In the genomic region with DNA sequence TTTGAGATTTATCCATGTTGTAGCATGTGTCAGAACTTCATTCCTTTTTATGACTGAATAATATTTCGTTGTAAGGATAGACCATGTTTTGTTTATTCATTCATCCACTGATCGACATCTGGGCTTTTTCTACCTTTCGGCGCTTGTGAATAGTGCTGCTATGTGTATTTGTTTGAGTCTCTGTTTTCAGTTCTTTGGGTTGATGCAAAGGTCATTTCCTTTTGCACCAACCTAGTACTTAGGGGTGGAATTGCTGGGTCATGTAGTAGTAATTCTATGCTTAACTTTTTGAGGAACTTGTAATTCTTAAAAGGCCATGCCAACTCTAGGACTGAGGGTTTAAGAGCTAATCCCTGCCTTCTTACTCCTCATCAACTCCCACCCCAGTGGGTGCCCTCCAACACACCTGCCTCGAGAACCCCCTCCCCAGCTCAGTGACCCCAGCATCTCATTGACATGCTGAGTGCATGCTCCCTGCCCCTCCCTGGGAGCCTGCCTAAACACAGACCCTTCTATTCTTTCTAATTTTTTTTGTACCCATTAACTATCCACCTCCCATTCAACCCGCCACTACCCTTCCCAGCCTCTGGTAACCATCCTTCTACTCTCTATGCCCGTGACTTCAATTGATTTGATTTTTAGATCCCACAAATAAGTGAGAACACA, we compare ENCODE assay signal across 27 cellular contexts.
"Had no signal": no experiment of that assay in that cellular context is flagged by ENCODE, and none has a peak within 500 bp of the region (broad histone marks: within the 10 kb centered on the region; RNA-seq: fewer than 3 reads in every experiment).

No MANE protein-coding gene starts in this region.

- DNase-seq: activated CD4-positive, alpha-beta memory T cell treated with anti-CD3 and anti-CD28 coated beads for 36 hours; activated CD4-positive, alpha-beta T cell treated with anti-CD3 and anti-CD28 coated beads, Interleukin-2, amount 10 ng/mL, durations not matched to agents 24 days and 14 days; activated CD8-positive, alpha-beta memory T cell treated with anti-CD3 and anti-CD28 coated beads, Interleukin-2, amount 50 U/mL, for 4 hours; activated gamma-delta T cell; activated naive CD4-positive, alpha-beta T cell treated with anti-CD3 and anti-CD28 coated beads, Interleukin-2, amount 10 ng/mL, durations not matched to agents 7 days and 5 days; activated naive CD8-positive, alpha-beta T cell treated with anti-CD3 and anti-CD28 coated beads, Interleukin-2, amount 10 ng/mL, durations not matched to agents 7 days and 5 days; activated T-cell treated with anti-CD3 and anti-CD28 coated beads, Interleukin-2, amount 50 U/mL, for 1 hour; brain microvascular endothelial cell; effector memory CD8-positive, alpha-beta T cell; heart left ventricle; kidney glomerular epithelial cell; lower lobe of right lung; mesenchymal stem cell; naive thymus-derived CD8-positive, alpha-beta T cell; right lobe of liver; stimulated activated CD4-positive, alpha-beta T cell treated with anti-CD3 and anti-CD28 coated beads, Interleukin-12 subunit alpha, Interleukin-12 subunit beta, amount 100 ng/mL, for 4 hours; stimulated activated CD4-positive, alpha-beta T cell treated with anti-CD3 and anti-CD28 coated beads, Interleukin-4, amount 100 ng/mL, for 1 hour; stomach; T-helper 2 cell; thyroid gland had no signal

- H3K4me1 ChIP-seq: ascending aorta, lower lobe of right lung, stomach, upper lobe of left lung, vagina had no signal

- H3K27me3 ChIP-seq: ascending aorta, brain microvascular endothelial cell, heart left ventricle, right lobe of liver, stomach, thyroid gland, upper lobe of left lung, vagina had no signal

- H3K4me3 ChIP-seq: ascending aorta, coronary artery, heart left ventricle, lower lobe of right lung, right lobe of liver, skin epidermis, stomach, thyroid gland, upper lobe of left lung, vagina had no signal

- H3K9me3 ChIP-seq: ascending aorta, heart left ventricle, lower lobe of right lung, right lobe of liver, stomach, thyroid gland, upper lobe of left lung, vagina had no signal

- ATAC-seq: activated CD4-positive, CD25-positive, alpha-beta regulatory T cell treated with anti-CD3 and anti-CD28 coated beads, Interleukin-2, amount 50 U/mL, for 24 hours; effector memory CD8-positive, alpha-beta T cell; heart left ventricle; left lobe of liver; lower lobe of right lung; naive thymus-derived CD8-positive, alpha-beta T cell had no signal

- H3K27ac ChIP-seq: ascending aorta, brain microvascular endothelial cell, coronary artery, heart left ventricle, lower lobe of right lung, right lobe of liver, skin epidermis, stomach, thyroid gland, upper lobe of left lung, vagina had no signal

- H3K36me3 ChIP-seq: ascending aorta, brain microvascular endothelial cell, heart left ventricle, lower lobe of right lung, stomach, thyroid gland, upper lobe of left lung, vagina had no signal
